Comparison of ENCODE assay signal across 8 cellular contexts in genomic region chr7:5420841-5421625, GRCh38.
DNase-seq lines count a peak whose midpoint lies in the region; ATAC-seq lines count a peak whose summit lies in the region.

No MANE protein-coding gene starts in this region.

- no peaks in the 10 kb centered on the region for H3K36me3 ChIP-seq in duodenal mucosa (ENCODE audit: control insufficient read depth in 1 of 2, insufficient read depth in 2 of 2, low read length in 2 of 2)
- no peaks in the 10 kb centered on the region for H3K36me3 ChIP-seq in mucosa of stomach (ENCODE audit: control insufficient read depth, insufficient read depth, low read length)

- H3K27me3 ChIP-seq in duodenal mucosa (ENCODE audit: control insufficient read depth in 1 of 2, insufficient read depth in 2 of 2, low read length in 2 of 2) (no peaks in the 10 kb centered on the region), mucosa of stomach (ENCODE audit: control insufficient read depth, insufficient read depth, low read length) (no peaks in the 10 kb centered on the region)

- no peak for ATAC-seq in HG03025 (IDR thresholded peaks at IDR 0.05; ENCODE audit: low FRiP score, unreplicated experiment)
- ATAC-seq in HG02938 (IDR thresholded peaks at IDR 0.05; ENCODE audit: unreplicated experiment) = no peak

- peak overlapping the region; percentile 94 to 97 for H3K9ac ChIP-seq in duodenal mucosa (ENCODE audit: low read depth in 1 of 2, low read length in 2 of 2)
- peak overlapping the region; percentile 92 for H3K9ac ChIP-seq in mucosa of stomach (ENCODE audit: low read length)

- peaks cover 15 to 17% of the 10 kb centered on the region in 2 donors for H3K4me1 ChIP-seq in duodenal mucosa (ENCODE audit: control insufficient read depth in 1 of 2, insufficient read depth in 2 of 2, low read length in 2 of 2)
- H3K4me1 ChIP-seq in mucosa of stomach (ENCODE audit: control insufficient read depth, insufficient read depth, low read length) = peaks cover 24% of the 10 kb centered on the region

- H3K4me3 ChIP-seq in duodenal mucosa (ENCODE audit: low read depth in 1 of 2, low read length in 2 of 2) (peak overlapping the region; percentile 73 to 96), mucosa of stomach (ENCODE audit: low read length) (peak overlapping the region; percentile 21)

- DNase-seq in ELR (ENCODE audit: low read depth) = peak; percentile 63
- DNase-seq in OCI-M1 (lab: John Stamatoyannopoulos, UW) = peak; percentile 16
- DNase-seq in NCI-H2171 (lab: John Stamatoyannopoulos, UW) = no peak
- no peak for DNase-seq in NCI-H2081 (lab: John Stamatoyannopoulos, UW)

- H3K27ac ChIP-seq in duodenal mucosa (ENCODE audit: low read depth, low read length) = peak overlapping the region; percentile 93

- H3K9me3 ChIP-seq in duodenal mucosa (ENCODE audit: control insufficient read depth in 1 of 2, low read length in 2 of 2) (no peaks in the 10 kb centered on the region), mucosa of stomach (ENCODE audit: control insufficient read depth, low read length) (no peaks in the 10 kb centered on the region)

Comparison
In these comparisons a context has a peak if more than half of its experiments do, and no peak if none do; other contexts are left out.
1. DNase-seq: peak in ELR (single experiment) and OCI-M1 (single experiment); none in NCI-H2171 (single experiment) and NCI-H2081 (0 of 2).